Comparison of ENCODE assay signal across 2 cellular contexts in the genomic region with DNA sequence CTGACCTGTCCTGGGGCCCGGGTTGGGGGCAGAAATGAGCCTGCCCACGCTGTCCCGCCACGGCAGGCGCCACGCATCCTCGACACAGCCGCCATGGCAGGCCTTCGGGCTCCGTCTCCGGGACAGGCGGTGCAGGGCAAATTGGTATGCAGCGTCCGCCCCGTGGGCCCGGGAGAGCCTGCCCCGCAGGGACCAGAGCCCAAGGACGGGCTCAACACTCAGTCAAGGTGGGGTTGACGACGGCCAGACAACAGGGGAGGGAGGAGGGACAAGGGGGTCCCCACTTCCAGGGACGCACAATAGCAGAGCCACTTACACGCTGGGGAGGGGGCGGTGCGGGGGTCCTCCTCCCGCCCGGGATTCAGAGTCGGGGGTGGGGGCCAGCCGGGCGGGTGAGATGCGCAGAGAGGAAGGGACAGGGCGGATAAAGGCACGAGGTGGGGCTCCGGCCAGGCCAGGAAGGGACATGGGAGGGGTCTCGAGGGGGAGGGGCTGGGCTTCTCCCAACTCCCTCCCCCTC.
TF ChIP-seq lines count a peak whose summit lies in the region.

No MANE protein-coding gene starts in this region.

TF ChIP-seq in HCT116, 20 proteins besides CTCF, POLR2A, EP300 and RAD21:
- no peak for TF ChIP-seq ZNF274 (IDR thresholded peaks at IDR 0.05; ENCODE audit: low read depth, low read length)

TF ChIP-seq in HepG2, 621 proteins besides CTCF, POLR2A, EP300 and RAD21:
- no peak for TF ChIP-seq ZNF337 (CRISPR knock-in tag; IDR thresholded peaks at IDR 0.05; ENCODE audit: borderline replicate concordance, low read depth)
- TF ChIP-seq, protein P1, sequence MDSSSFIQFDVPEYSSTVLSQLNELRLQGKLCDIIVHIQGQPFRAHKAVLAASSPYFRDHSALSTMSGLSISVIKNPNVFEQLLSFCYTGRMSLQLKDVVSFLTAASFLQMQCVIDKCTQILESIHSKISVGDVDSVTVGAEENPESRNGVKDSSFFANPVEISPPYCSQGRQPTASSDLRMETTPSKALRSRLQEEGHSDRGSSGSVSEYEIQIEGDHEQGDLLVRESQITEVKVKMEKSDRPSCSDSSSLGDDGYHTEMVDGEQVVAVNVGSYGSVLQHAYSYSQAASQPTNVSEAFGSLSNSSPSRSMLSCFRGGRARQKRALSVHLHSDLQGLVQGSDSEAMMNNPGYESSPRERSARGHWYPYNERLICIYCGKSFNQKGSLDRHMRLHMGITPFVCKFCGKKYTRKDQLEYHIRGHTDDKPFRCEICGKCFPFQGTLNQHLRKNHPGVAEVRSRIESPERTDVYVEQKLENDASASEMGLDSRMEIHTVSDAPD (CRISPR knock-in tag; IDR thresholded peaks at IDR 0.05), result 0 out of 2 replicates have a peak, but pooled peaks have one; percentile 7
TF ChIP-seq in HepG2: peak in this region for 1.
